Comparison of ENCODE assay signal across 1 cellular context in genomic region chr9:33375841-33376321, GRCh38.
A peak's percentile ranks its signal among the peaks of the same experiment; 100 is the strongest.
TF ChIP-seq lines count a peak whose summit lies in the region.

No MANE protein-coding gene starts in this region.

TF ChIP-seq in K562, 482 proteins besides CTCF, POLR2A, EP300 and RAD21 (continued from another document and continues in another):
- TF ChIP-seq SFPQ (IDR thresholded peaks at IDR 0.05; ENCODE audit: low read depth, low read length) (no peak), DMBX1 (CRISPR knock-in tag; IDR thresholded peaks at IDR 0.05; ENCODE audit: borderline replicate concordance) (no peak), LCOR (CRISPR knock-in tag; IDR thresholded peaks at IDR 0.05) (no peak), HDAC3 (IDR thresholded peaks at IDR 0.05; ENCODE audit: borderline replicate concordance, partially characterized antibody) (no peak), CHD7 (IDR thresholded peaks at IDR 0.05; ENCODE audit: low read depth, low read length) (no peak), SOX6 (IDR thresholded peaks at IDR 0.05) (no peak), ZNF717 (CRISPR knock-in tag; IDR thresholded peaks at IDR 0.05) (no peak), SRF (CRISPR knock-in tag; IDR thresholded peaks at IDR 0.05) (no peak), COPS2 (conservative IDR thresholded peaks at IDR 0.05) (no peak), ZBTB9 (CRISPR knock-in tag; IDR thresholded peaks at IDR 0.05) (no peak), NCOA6 (IDR thresholded peaks at IDR 0.05) (no peak), CBFA2T2 (conservative IDR thresholded peaks at IDR 0.05) (peak; percentile 82), ZNF143 (CRISPR knock-in tag; IDR thresholded peaks at IDR 0.05) (no peak), ZNF445 (CRISPR knock-in tag; IDR thresholded peaks at IDR 0.05; ENCODE audit: low read depth) (no peak), SRSF1 (IDR thresholded peaks at IDR 0.05; ENCODE audit: low read depth, low read length) (no peak), ZNF408 (CRISPR knock-in tag; IDR thresholded peaks at IDR 0.05; ENCODE audit: low read depth) (no peak), ASH1L (IDR thresholded peaks at IDR 0.05; ENCODE audit: borderline replicate concordance, low read depth, partially characterized antibody) (no peak), HDAC6 (IDR thresholded peaks at IDR 0.05; ENCODE audit: low read depth, low read length) (no peak), ZNF561 (CRISPR knock-in tag; conservative IDR thresholded peaks at IDR 0.05) (no peak), TCF7 (IDR thresholded peaks at IDR 0.05; ENCODE audit: borderline replicate concordance) (no peak), ZNF79 (CRISPR knock-in tag; IDR thresholded peaks at IDR 0.05; ENCODE audit: low read depth) (no peak), GTF3C2 (IDR thresholded peaks at IDR 0.05; ENCODE audit: borderline replicate concordance, extremely low read depth, insufficient read length) (no peak), POLR2AphosphoS5 (IDR thresholded peaks at IDR 0.05; ENCODE audit: control insufficient read depth, insufficient read depth, low read depth, low read length) (no peak; the same call in 1 of the 2 replicates), MNT (conservative IDR thresholded peaks at IDR 0.05) (0 out of 4 replicates have a peak, but pooled peaks of 1 of the 2 experiments have one; percentile 4), ZNF695 (CRISPR knock-in tag; IDR thresholded peaks at IDR 0.05) (no peak), GATAD2A (IDR thresholded peaks at IDR 0.05) (no peak), TOE1 (IDR thresholded peaks at IDR 0.05; ENCODE audit: borderline replicate concordance) (no peak), TOE1 (CRISPR knock-in tag; IDR thresholded peaks at IDR 0.05; ENCODE audit: borderline replicate concordance, low read depth) (no peak), MCM3 (IDR thresholded peaks at IDR 0.05) (no peak), KDM1A (IDR thresholded peaks at IDR 0.05) (peak; percentile 73 to 86; a peak in 3 of 4 replicates), JUNB (CRISPR knock-in tag; conservative IDR thresholded peaks at IDR 0.05) (no peak)
- TF ChIP-seq, protein P1, sequence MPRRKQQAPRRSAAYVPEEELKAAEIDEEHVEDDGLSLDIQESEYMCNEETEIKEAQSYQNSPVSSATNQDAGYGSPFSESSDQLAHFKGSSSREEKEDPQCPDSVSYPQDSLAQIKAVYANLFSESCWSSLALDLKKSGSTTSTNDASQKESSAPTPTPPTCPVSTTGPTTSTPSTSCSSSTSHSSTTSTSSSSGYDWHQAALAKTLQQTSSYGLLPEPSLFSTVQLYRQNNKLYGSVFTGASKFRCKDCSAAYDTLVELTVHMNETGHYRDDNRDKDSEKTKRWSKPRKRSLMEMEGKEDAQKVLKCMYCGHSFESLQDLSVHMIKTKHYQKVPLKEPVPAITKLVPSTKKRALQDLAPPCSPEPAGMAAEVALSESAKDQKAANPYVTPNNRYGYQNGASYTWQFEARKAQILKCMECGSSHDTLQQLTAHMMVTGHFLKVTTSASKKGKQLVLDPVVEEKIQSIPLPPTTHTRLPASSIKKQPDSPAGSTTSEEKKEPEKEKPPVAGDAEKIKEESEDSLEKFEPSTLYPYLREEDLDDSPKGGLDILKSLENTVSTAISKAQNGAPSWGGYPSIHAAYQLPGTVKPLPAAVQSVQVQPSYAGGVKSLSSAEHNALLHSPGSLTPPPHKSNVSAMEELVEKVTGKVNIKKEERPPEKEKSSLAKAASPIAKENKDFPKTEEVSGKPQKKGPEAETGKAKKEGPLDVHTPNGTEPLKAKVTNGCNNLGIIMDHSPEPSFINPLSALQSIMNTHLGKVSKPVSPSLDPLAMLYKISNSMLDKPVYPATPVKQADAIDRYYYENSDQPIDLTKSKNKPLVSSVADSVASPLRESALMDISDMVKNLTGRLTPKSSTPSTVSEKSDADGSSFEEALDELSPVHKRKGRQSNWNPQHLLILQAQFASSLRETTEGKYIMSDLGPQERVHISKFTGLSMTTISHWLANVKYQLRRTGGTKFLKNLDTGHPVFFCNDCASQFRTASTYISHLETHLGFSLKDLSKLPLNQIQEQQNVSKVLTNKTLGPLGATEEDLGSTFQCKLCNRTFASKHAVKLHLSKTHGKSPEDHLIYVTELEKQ (CRISPR knock-in tag; IDR thresholded peaks at IDR 0.05) = no peak
- TF ChIP-seq, protein P2, sequence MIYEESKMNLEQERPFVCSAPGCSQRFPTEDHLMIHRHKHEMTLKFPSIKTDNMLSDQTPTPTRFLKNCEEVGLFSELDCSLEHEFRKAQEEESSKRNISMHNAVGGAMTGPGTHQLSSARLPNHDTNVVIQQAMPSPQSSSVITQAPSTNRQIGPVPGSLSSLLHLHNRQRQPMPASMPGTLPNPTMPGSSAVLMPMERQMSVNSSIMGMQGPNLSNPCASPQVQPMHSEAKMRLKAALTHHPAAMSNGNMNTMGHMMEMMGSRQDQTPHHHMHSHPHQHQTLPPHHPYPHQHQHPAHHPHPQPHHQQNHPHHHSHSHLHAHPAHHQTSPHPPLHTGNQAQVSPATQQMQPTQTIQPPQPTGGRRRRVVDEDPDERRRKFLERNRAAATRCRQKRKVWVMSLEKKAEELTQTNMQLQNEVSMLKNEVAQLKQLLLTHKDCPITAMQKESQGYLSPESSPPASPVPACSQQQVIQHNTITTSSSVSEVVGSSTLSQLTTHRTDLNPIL (CRISPR knock-in tag; IDR thresholded peaks at IDR 0.05) = no peak
